ENCODE assay signal across 19 cellular contexts in the genomic region with DNA sequence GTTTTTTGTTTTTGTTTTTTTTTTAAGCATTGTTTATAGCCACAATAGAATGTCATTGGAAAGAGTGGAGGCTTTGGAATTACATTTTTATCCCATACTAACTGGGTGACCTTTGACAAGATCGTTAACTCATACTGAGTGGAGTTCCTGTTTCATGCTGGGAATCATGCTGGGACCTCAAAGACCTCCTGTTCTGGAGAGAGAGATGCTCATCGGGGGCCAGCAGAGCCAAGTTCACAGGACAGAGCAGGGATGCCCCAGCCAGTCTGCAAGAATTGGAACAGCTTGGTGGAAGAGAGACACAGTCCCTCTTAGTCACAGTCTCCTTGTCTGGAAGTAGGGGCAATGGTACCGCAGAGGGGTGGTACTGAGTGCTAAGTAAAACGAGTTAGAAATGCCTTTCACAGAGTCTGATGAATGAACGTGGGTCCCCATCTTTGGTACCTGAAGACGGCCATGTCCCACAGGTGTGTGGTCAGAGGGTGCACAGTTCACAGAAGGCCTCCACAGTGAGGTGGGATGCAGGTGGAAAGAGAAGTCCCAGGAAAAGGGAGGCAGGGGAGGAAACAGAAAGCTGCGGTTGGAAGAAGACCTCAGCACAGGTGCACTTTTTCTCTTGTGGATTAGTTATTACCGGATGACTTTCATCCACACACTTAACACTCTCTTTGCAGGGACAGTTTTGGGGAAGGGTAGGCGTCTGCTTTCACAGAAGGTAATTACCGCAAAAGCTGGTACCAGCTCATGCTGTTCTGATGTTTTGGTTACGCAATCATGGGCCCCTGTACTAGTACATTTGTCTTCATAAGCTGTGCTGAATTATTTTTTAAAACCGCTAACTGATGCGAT.
DNase-seq lines count a peak whose midpoint lies in the region; ATAC-seq, FAIRE-seq and TF ChIP-seq lines count a peak whose summit lies in the region.
"Had no signal": no experiment of that assay in that cellular context is flagged by ENCODE, and none has a peak within 500 bp of the region (broad histone marks: within the 10 kb centered on the region; RNA-seq: fewer than 3 reads in every experiment).

No MANE protein-coding gene starts in this region.

- peak overlapping the region; percentile 45 for H3K4me3 Mint-ChIP-seq in activated naive CD4-positive, alpha-beta T cell treated with anti-CD3 and anti-CD28 coated beads, Interleukin-2, amount 50 U/mL, for 24 hours
- H3K4me3 Mint-ChIP-seq in stimulated activated memory B cell treated with anti-CD40 and anti-IgM and Interleukin-4, amounts not matched to agents 10 μg/mL and 1 μg/mL and 100 μg/mL, for 72 hours, result no peak overlapping the region
- H3K4me3 Mint-ChIP-seq: B cell; central memory CD8-positive, alpha-beta T cell had no signal

- H3K4ac ChIP-seq in H1 (replicated peaks; ENCODE audit: insufficient read length, low read depth, low read length), result no peak overlapping the region

- H3K4me3 ChIP-seq in OCI-LY1 (ENCODE audit: low read depth, low read length, poor library complexity, severe bottlenecking) (no peak overlapping the region), H1 (ENCODE audit: extremely low read depth in 1 of 4, insufficient read depth in 2 of 4, low read depth in 3 of 4, low read length in 4 of 4) (no peak overlapping the region)
- H3K4me3 ChIP-seq: right lobe of liver, thoracic aorta had no signal

- WGBS in H1 (ENCODE audit: extremely low coverage in 1 of 2, insufficient coverage in 1 of 2, insufficient read length in 1 of 2, insufficient replicate concordance in 2 of 2, low coverage in 1 of 2, low lambda C conversion rate in 2 of 2, missing lambda C conversion rate in 1 of 2), 2 experiments, result 73% methylated on average over 13 of the region's 13 CpGs; no CpG with 5 or more reads in 1 of the 2 experiments

- no peak overlapping the region for H3K14ac ChIP-seq in H1 (ENCODE audit: insufficient read length)

- H3K27me3 ChIP-seq in OCI-LY1 (ENCODE audit: insufficient read depth, low read length) (no peaks in the 10 kb centered on the region), H1 (replicated peaks in 1 of 4; ENCODE audit: control insufficient read depth in 3 of 4, extremely low read depth in 1 of 4, insufficient read depth in 3 of 4, low read length in 3 of 4) (no peaks in the 10 kb centered on the region)
- H3K27me3 ChIP-seq: right lobe of liver had no signal

- H2BK12ac ChIP-seq in H1 (ENCODE audit: low read depth, low read length), result peak overlapping the region; percentile 88

- H3K9me2 ChIP-seq in OCI-LY1 (ENCODE audit: low read depth, low read length), result no peaks in the 10 kb centered on the region
- H3K9me2 ChIP-seq: SK-N-SH had no signal

- no peaks in the 10 kb centered on the region for H4K20me1 ChIP-seq in OCI-LY1 (ENCODE audit: insufficient read depth, low read length)
- no peaks in the 10 kb centered on the region for H4K20me1 ChIP-seq in H1 (replicated peaks in 1 of 2; ENCODE audit: control insufficient read depth in 1 of 2, insufficient read depth in 2 of 2, low read length in 2 of 2)

- no peaks in the 10 kb centered on the region for H3F3A ChIP-seq in OCI-LY1 (ENCODE audit: insufficient read depth, low read length)

- CTCF ChIA-PET in H1 (lab: Charles Lee; ENCODE audit: partially characterized antibody), result interaction anchor here (0.7 to 2.4 kb wide), 9 partner anchors 9 to 182 kb away, joined by 3 to 11 read pairs (median 3); no protein-coding TSS in a partner anchor

- no peaks in the 10 kb centered on the region for H3K9me3 Mint-ChIP-seq in activated naive CD4-positive, alpha-beta T cell treated with anti-CD3 and anti-CD28 coated beads, Interleukin-2, amount 50 U/mL, for 24 hours
- no peaks in the 10 kb centered on the region for H3K9me3 Mint-ChIP-seq in stimulated activated memory B cell treated with anti-CD40 and anti-IgM and Interleukin-4, amounts not matched to agents 10 μg/mL and 1 μg/mL and 100 μg/mL, for 72 hours
- H3K9me3 Mint-ChIP-seq: central memory CD8-positive, alpha-beta T cell had no signal

- H3K18ac ChIP-seq in H1 (ENCODE audit: extremely low read depth, low read length), result peak overlapping the region; percentile 2; the same call in 1 of the 2 replicates

- FAIRE-seq in H1 (lab: Jason Lieb, UNC), result no peak

- 0 out of 2 replicates have a peak overlapping the region, but pooled peaks have one; percentile 87 for H2AK5ac ChIP-seq in H1 (ENCODE audit: low read depth, low read length)

- H3K27me3 Mint-ChIP-seq in activated naive CD4-positive, alpha-beta T cell treated with anti-CD3 and anti-CD28 coated beads, Interleukin-2, amount 50 U/mL, for 24 hours, result no peaks in the 10 kb centered on the region
- H3K27me3 Mint-ChIP-seq in stimulated activated memory B cell treated with anti-CD40 and anti-IgM and Interleukin-4, amounts not matched to agents 10 μg/mL and 1 μg/mL and 100 μg/mL, for 72 hours, result peaks cover 35% of the 10 kb centered on the region
- H3K27me3 Mint-ChIP-seq: central memory CD8-positive, alpha-beta T cell had no signal

- peaks cover 4% of the 10 kb centered on the region for H3K9me3 ChIP-seq in OCI-LY1 (ENCODE audit: low read length)
- H3K9me3 ChIP-seq in H1 (ENCODE audit: insufficient read depth in 2 of 2, low read depth in 1 of 2, low read length in 1 of 2), result no peaks in the 10 kb centered on the region
- H3K9me3 ChIP-seq: right lobe of liver, SK-N-SH, thoracic aorta had no signal

- H3K79me2 ChIP-seq in OCI-LY1 (ENCODE audit: insufficient read depth, low read length) (no peaks in the 10 kb centered on the region), H1 (ENCODE audit: control insufficient read depth in 1 of 2, insufficient read depth in 2 of 2, low read length in 2 of 2) (peaks cover 0 to 3% of the 10 kb centered on the region in 2 experiments; a peak in 1 of 4 replicates)

- H3K4me1 Mint-ChIP-seq in activated naive CD4-positive, alpha-beta T cell treated with anti-CD3 and anti-CD28 coated beads, Interleukin-2, amount 50 U/mL, for 24 hours, result peaks cover 80% of the 10 kb centered on the region
- no peaks in the 10 kb centered on the region for H3K4me1 Mint-ChIP-seq in stimulated activated memory B cell treated with anti-CD40 and anti-IgM and Interleukin-4, amounts not matched to agents 10 μg/mL and 1 μg/mL and 100 μg/mL, for 72 hours

- peak overlapping the region; percentile 8 for H3K4me2 ChIP-seq in OCI-LY1 (ENCODE audit: low read length)
- H3K4me2 ChIP-seq in H1 (ENCODE audit: insufficient read depth in 1 of 2, low read depth in 2 of 2, low read length in 2 of 2), result 0 out of 4 replicates have a peak overlapping the region, but pooled peaks of 1 of the 2 experiments have one; percentile 1
- H3K4me2 ChIP-seq: SK-N-SH had no signal

- H3K27ac Mint-ChIP-seq in activated naive CD4-positive, alpha-beta T cell treated with anti-CD3 and anti-CD28 coated beads, Interleukin-2, amount 50 U/mL, for 24 hours, result peak overlapping the region; percentile 88
- H3K27ac Mint-ChIP-seq in stimulated activated memory B cell treated with anti-CD40 and anti-IgM and Interleukin-4, amounts not matched to agents 10 μg/mL and 1 μg/mL and 100 μg/mL, for 72 hours, result no peak overlapping the region
- H3K27ac Mint-ChIP-seq: B cell had no signal

- H3K36me3 Mint-ChIP-seq in activated naive CD4-positive, alpha-beta T cell treated with anti-CD3 and anti-CD28 coated beads, Interleukin-2, amount 50 U/mL, for 24 hours, result peaks cover 12% of the 10 kb centered on the region
- no peaks in the 10 kb centered on the region for H3K36me3 Mint-ChIP-seq in stimulated activated memory B cell treated with anti-CD40 and anti-IgM and Interleukin-4, amounts not matched to agents 10 μg/mL and 1 μg/mL and 100 μg/mL, for 72 hours

- H4K91ac ChIP-seq in H1 (replicated peaks; ENCODE audit: insufficient read length, low read length), result no peak overlapping the region

- ATAC-seq in HG02981 (IDR thresholded peaks at IDR 0.05; ENCODE audit: unreplicated experiment), result no peak
- ATAC-seq in stimulated activated memory B cell treated with anti-CD40 and anti-IgM and Interleukin-4, amounts not matched to agents 10 μg/mL and 1 μg/mL and 100 μg/mL, for 72 hours, result no peak

- H3K56ac ChIP-seq in H1 (replicated peaks; ENCODE audit: insufficient read length, low read depth, low read length), result no peak overlapping the region

- no peak for TF ChIP-seq POLR2A in H1 (IDR thresholded peaks at IDR 0.05; ENCODE audit: control extremely low read depth in 1 of 2, low read depth in 2 of 2, low read length in 2 of 2)

- no peak overlapping the region for H4K8ac ChIP-seq in H1 (ENCODE audit: extremely low read depth, insufficient read depth, low read length)

- no peak overlapping the region for H2BK120ac ChIP-seq in H1 (replicated peaks; ENCODE audit: low read depth, low read length)

- H2BK20ac ChIP-seq in H1 (ENCODE audit: low read length), result peak overlapping the region; percentile 16; the same call in 1 of the 2 replicates

- no peak for TF ChIP-seq RAD21 in H1 (IDR thresholded peaks at IDR 0.05 in 1 of 2, conservative IDR thresholded peaks at IDR 0.05 in 1 of 2; ENCODE audit: low read depth in 2 of 2, low read length in 2 of 2)

- no peak for TF ChIP-seq EP300 in H1 (IDR thresholded peaks at IDR 0.05; ENCODE audit: borderline replicate concordance in 1 of 2, low read depth in 2 of 2, low read length in 2 of 2)

- POLR2A ChIA-PET in H1 (lab: Charles Lee; ENCODE audit: partially characterized antibody), result no interaction called here

- H2AFZ ChIP-seq in OCI-LY1 (ENCODE audit: low read length) (no peak overlapping the region), H1 (ENCODE audit: low read length) (no peak overlapping the region)

- H3K79me1 ChIP-seq in H1 (ENCODE audit: low read depth, low read length), result no peaks in the 10 kb centered on the region

- H3K4me1 ChIP-seq in OCI-LY1 (ENCODE audit: insufficient read depth, low read length, severe bottlenecking), result peaks cover 70% of the 10 kb centered on the region
- peaks cover 11 to 19% (median 15%) of the 10 kb centered on the region in 4 experiments for H3K4me1 ChIP-seq in H1 (replicated peaks in 1 of 4; ENCODE audit: control insufficient read depth in 3 of 4, insufficient read depth in 4 of 4, low read length in 3 of 4)

- H2BK15ac ChIP-seq in H1 (ENCODE audit: low read length), result no peak overlapping the region

- H2BK5ac ChIP-seq in H1 (ENCODE audit: low read depth, low read length), result no peak overlapping the region; the same call in 1 of the 2 replicates

- H3K23me2 ChIP-seq in H1 (ENCODE audit: low read depth, low read length), result no peaks in the 10 kb centered on the region; the same call in 1 of the 2 replicates

- H3K9ac ChIP-seq in OCI-LY1 (ENCODE audit: low read length) (no peak overlapping the region), H1 (replicated peaks in 1 of 4; ENCODE audit: extremely low read depth in 1 of 4, low read depth in 3 of 4, low read length in 3 of 4) (no peak overlapping the region)
- H3K9ac ChIP-seq: SK-N-SH had no signal

- peaks cover 11% of the 10 kb centered on the region for H3K36me3 ChIP-seq in OCI-LY1 (ENCODE audit: insufficient read depth, low read length)
- no peaks in the 10 kb centered on the region for H3K36me3 ChIP-seq in H1 (ENCODE audit: control insufficient read depth in 2 of 4, insufficient read depth in 4 of 4, low read length in 3 of 4)
- H3K36me3 ChIP-seq: right lobe of liver, thoracic aorta had no signal

- H3K27ac ChIP-seq in OCI-LY1 (ENCODE audit: low read depth, low read length, poor library complexity, severe bottlenecking), result peak overlapping the region; percentile 81
- H3K27ac ChIP-seq in H1 (ENCODE audit: low read depth, low read length), result no peak overlapping the region
- H3K27ac ChIP-seq: thoracic aorta had no signal

- DNase-seq in activated naive CD4-positive, alpha-beta T cell treated with Interleukin-2 at 50 U/mL for 16 hours, result no peak
- no peak for DNase-seq in H1 (ENCODE audit: low read depth in 1 of 2, low spot score in 2 of 2)
- no peak for DNase-seq in A172 (ENCODE audit: low spot score)
- no peak for DNase-seq in GM10266 (ENCODE audit: extremely low spot score)
- DNase-seq: effector memory CD4-positive, alpha-beta T cell; HCEC 1CT; kidney glomerular epithelial cell; NCI-H1048; NCI-H774; right lobe of liver; SK-N-SH; stimulated activated CD4-positive, alpha-beta T cell treated with anti-CD3 and anti-CD28 coated beads, Interleukin-2, amount 100 ng/mL, for 24 hours had no signal

- no peak overlapping the region for H4K5ac ChIP-seq in H1 (ENCODE audit: insufficient read length, low read depth, low read length)

- no peak overlapping the region for H3K23ac ChIP-seq in H1 (ENCODE audit: insufficient read length)

- TF ChIP-seq CTCF in OCI-LY1 (IDR thresholded peaks at IDR 0.05; ENCODE audit: low read length) (no peak), H1 (IDR thresholded peaks at IDR 0.05; ENCODE audit: control extremely low read depth in 1 of 3, insufficient read depth in 1 of 3, low read depth in 1 of 3, low read length in 3 of 3) (no peak), GM10266 (IDR thresholded peaks at IDR 0.05; ENCODE audit: control insufficient read depth, insufficient read depth, low read depth, missing control alignments) (no peak)
